In the genomic region with DNA sequence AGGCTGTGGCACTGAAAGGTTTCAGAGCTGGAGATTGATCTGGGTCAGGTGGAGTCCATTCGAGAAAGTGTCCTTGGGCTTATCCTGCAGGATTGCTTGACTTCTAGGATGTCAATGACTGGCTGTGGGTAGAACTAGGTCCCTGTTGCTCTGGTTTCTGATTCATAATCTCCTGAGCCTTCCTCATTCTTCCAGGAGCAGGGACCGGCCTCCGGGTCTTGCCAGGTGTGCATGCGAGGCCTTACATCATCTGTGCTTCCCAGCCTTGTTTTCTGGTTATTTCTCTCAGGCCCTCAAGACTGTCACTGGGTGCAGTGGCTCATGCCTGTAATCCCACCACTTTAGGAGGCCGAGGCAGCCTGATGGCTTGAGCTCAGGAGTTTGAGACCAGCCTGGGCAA, we compare ENCODE assay signal across 13 cellular contexts.
"Had no signal": no experiment of that assay in that cellular context is flagged by ENCODE, and none has a peak within 500 bp of the region (broad histone marks: within the 10 kb centered on the region; RNA-seq: fewer than 3 reads in every experiment).

No MANE protein-coding gene starts in this region.

- H3K4me3 ChIP-seq: gastrocnemius medialis, lung, pancreas, thoracic aorta had no signal

- H3K4me3 Mint-ChIP-seq: dendritic cell treated with granulocyte-macrophage colony-stimulating factor and Interleukin-4, amounts not matched to agents 40 ng/mL and 50 ng/mL, for 4 days; mesothelial cell of epicardium had no signal

- H3K9me3 ChIP-seq: gastrocnemius medialis, pancreas, thoracic aorta had no signal

- DNase-seq: activated CD4-positive, alpha-beta T cell treated with anti-CD3 and anti-CD28 coated beads, Interleukin-2, amount 50 U/mL, for 1 hour; activated naive CD4-positive, alpha-beta T cell treated with Interleukin-2 at 50 U/mL for 16 hours; aorta; erythroblast; gastrocnemius medialis; left colon; pancreas; SIG-M5 had no signal

- H3K27ac ChIP-seq: gastrocnemius medialis, pancreas, thoracic aorta had no signal

- ATAC-seq: gastrocnemius medialis, left colon, pancreas, sciatic nerve had no signal

- H3K4me1 ChIP-seq: gastrocnemius medialis, pancreas had no signal

- H3K36me3 ChIP-seq: gastrocnemius medialis, pancreas, thoracic aorta had no signal

- H3K27me3 ChIP-seq: gastrocnemius medialis, pancreas had no signal

- H3K27ac Mint-ChIP-seq: dendritic cell treated with granulocyte-macrophage colony-stimulating factor and Interleukin-4, amounts not matched to agents 40 ng/mL and 50 ng/mL, for 4 days; mesothelial cell of epicardium had no signal

- H3K9me3 Mint-ChIP-seq: dendritic cell treated with granulocyte-macrophage colony-stimulating factor and Interleukin-4, amounts not matched to agents 40 ng/mL and 50 ng/mL, for 4 days; mesothelial cell of epicardium had no signal
